Comparison of ENCODE assay signal across 10 cellular contexts in the genomic region with DNA sequence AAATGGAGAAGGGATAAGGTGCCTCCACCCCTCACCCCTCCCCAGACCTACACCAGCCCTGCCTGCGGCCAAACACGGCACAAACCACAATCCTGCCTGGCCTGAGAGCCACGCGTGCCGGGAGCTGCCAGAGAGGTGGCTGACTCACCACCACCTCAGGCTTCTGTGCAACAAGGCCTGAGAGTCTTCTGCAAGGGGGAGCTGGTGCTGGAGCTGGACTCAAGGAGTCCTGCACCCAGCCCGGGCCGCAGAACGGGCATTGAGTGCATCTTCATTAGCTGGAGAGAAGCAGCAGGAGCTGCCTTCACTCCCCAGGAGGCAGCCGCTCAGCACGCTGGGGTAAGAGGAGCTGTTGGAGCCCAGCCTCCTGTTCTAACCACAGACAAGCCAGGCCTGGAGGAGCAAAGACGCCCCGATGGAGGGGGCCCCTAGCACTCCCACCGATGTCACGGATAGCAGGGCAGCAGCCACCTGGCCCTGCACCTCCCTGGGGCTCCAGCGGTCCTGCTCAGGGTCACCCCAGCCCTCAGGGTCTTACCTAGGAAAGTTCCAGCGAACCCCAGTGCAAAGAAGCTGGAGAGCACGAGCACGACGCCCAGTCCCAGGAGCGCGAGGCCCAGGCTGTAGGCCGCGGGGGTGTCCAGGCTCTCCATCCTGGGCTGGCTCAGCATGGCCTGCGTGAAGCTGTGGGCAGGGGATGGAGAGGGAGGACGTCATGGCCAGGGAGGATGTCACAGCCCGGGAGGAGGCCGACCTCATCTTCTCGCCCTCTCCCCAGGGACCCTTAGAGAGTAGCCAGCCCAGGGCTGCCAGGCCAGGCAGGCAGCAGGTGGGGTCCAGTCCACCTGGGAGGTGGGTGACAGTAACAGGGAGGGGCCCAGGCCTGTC. TPM values are rescaled to one million over a fixed set of nuclear protein-coding genes. Genes with fewer than 3 reads are reported as not detected.
DNase-seq lines count a peak whose midpoint lies in the region; ATAC-seq, FAIRE-seq and TF ChIP-seq lines count a peak whose summit lies in the region.
"Had no signal": no experiment of that assay in that cellular context is flagged by ENCODE, and none has a peak within 500 bp of the region (broad histone marks: within the 10 kb centered on the region; RNA-seq: fewer than 3 reads in every experiment).

No MANE protein-coding gene starts in this region.

- no peaks in the 10 kb centered on the region for H3K36me3 Mint-ChIP-seq in natural killer cell
- H3K36me3 Mint-ChIP-seq: activated naive CD8-positive, alpha-beta T cell treated with anti-CD3 and anti-CD28 coated beads for 36 hours had no signal

- FAIRE-seq in RCC 7860 (lab: Jason Lieb, UNC) = peak; percentile 90

- ATAC-seq in natural killer cell = no peak

- H3K4me3 ChIP-seq in fibroblast of mammary gland (ENCODE audit: control insufficient read depth, low read depth, low read length) (no peak overlapping the region), retinal pigment epithelial cell (ENCODE audit: low read length) (no peak overlapping the region)

- H3K27ac Mint-ChIP-seq in natural killer cell = no peak overlapping the region
- H3K27ac Mint-ChIP-seq: activated naive CD8-positive, alpha-beta T cell treated with anti-CD3 and anti-CD28 coated beads for 36 hours; T-helper 1 cell treated with Interleukin-12 subunit alpha and Interleukin-12 subunit beta and Interleukin-4 antibody, amounts not matched to agents 30 μg/mL and 1 μg/mL, for 36 hours had no signal

- intact Hi-C loops in natural killer cell (cut with micrococcal nuclease) = no loop called here

- peaks cover 0 to 16% of the 10 kb centered on the region in 2 donors for H3K4me1 Mint-ChIP-seq in natural killer cell

- TF ChIP-seq CTCF in fibroblast of mammary gland (conservative IDR thresholded peaks at IDR 0.05; ENCODE audit: control insufficient read depth, insufficient read depth, low read depth, low read length) (no peak), retinal pigment epithelial cell (conservative IDR thresholded peaks at IDR 0.05; ENCODE audit: low read depth, low read length) (no peak), natural killer cell (IDR thresholded peaks at IDR 0.05) (no peak)

- peak; percentile 34 for DNase-seq in GOT3 (lab: John Stamatoyannopoulos, UW)
- DNase-seq in RCC 7860 (ENCODE audit: low spot score) = peak; percentile 89
- DNase-seq in fibroblast of mammary gland (ENCODE audit: low read depth) = peak; percentile 93
- DNase-seq in retinal pigment epithelial cell (ENCODE audit: low read depth) = peak; percentile 78
- DNase-seq in natural killer cell = no peak
- no peak for DNase-seq in NCI-H1092 (lab: John Stamatoyannopoulos, UW)
- no peak for DNase-seq in inferior parietal cortex (ENCODE audit: extremely low spot score)
- no peak for DNase-seq in activated CD4-positive, alpha-beta T cell treated with anti-CD3 and anti-CD28 coated beads for 1 hour
- DNase-seq: activated naive CD8-positive, alpha-beta T cell treated with anti-CD3 and anti-CD28 coated beads for 36 hours had no signal

- H3K27me3 Mint-ChIP-seq in natural killer cell (ENCODE audit: low read depth in 2 of 2) = no peaks in the 10 kb centered on the region
- H3K27me3 Mint-ChIP-seq: activated naive CD8-positive, alpha-beta T cell treated with anti-CD3 and anti-CD28 coated beads for 36 hours had no signal

- no peaks in the 10 kb centered on the region for H3K9me3 Mint-ChIP-seq in natural killer cell
- H3K9me3 Mint-ChIP-seq: activated naive CD8-positive, alpha-beta T cell treated with anti-CD3 and anti-CD28 coated beads for 36 hours; T-helper 1 cell treated with Interleukin-12 subunit alpha and Interleukin-12 subunit beta and Interleukin-4 antibody, amounts not matched to agents 30 μg/mL and 1 μg/mL, for 36 hours had no signal

- no peak overlapping the region for H3K4me3 Mint-ChIP-seq in natural killer cell
- H3K4me3 Mint-ChIP-seq: activated naive CD8-positive, alpha-beta T cell treated with anti-CD3 and anti-CD28 coated beads for 36 hours; T-helper 1 cell treated with Interleukin-12 subunit alpha and Interleukin-12 subunit beta and Interleukin-4 antibody, amounts not matched to agents 30 μg/mL and 1 μg/mL, for 36 hours had no signal

RNA-seq across cellular contexts. Expression of a gene that starts 16.0 kb away (rescaled TPM):
- total RNA-seq in natural killer cell = 1 to 10 TPM in 2 of 3 donors, under 1 TPM in 1; 0.60 to 2.4 (median 1.2) TPM

RNA-seq across cellular contexts. Expression of a gene that starts 35.4 kb away (rescaled TPM):
- total RNA-seq in natural killer cell = 10 to 100 TPM; 19.8 to 23.5 (median 22.3) TPM

Comparison
In these comparisons a context has a peak if more than half of its experiments do, and no peak if none do; other contexts are left out.
1. DNase-seq: peak in GOT3 (single experiment), RCC 7860 (single experiment), fibroblast of mammary gland (single experiment) and retinal pigment epithelial cell (single experiment); none in natural killer cell (single experiment), NCI-H1092 (single experiment), inferior parietal cortex (single experiment) and activated CD4-positive, alpha-beta T cell treated with anti-CD3 and anti-CD28 coated beads for 1 hour (single experiment).